Comparison of ENCODE assay signal across 16 cellular contexts in genomic region chr13:80962855-80963254, GRCh38.
DNase-seq lines count a peak whose midpoint lies in the region; ATAC-seq and TF ChIP-seq lines count a peak whose summit lies in the region.
"Had no signal": no experiment of that assay in that cellular context is flagged by ENCODE, and none has a peak within 500 bp of the region (broad histone marks: within the 10 kb centered on the region; RNA-seq: fewer than 3 reads in every experiment).

No MANE protein-coding gene starts in this region.

- H3K27ac ChIP-seq in A673 (ENCODE audit: low read depth, low read length, poor library complexity, severe bottlenecking) (no peak overlapping the region), SK-N-SH (ENCODE audit: low read depth in 2 of 2, low read length in 1 of 2) (peak overlapping the region; percentile 75 to 79; a peak in 3 of 4 replicates), heart right ventricle (no peak overlapping the region), colonic mucosa (no peak overlapping the region)
- H3K27ac ChIP-seq: thoracic aorta had no signal

- no peak overlapping the region for H3K4me2 ChIP-seq in SK-N-SH

- peak; percentile 29 for DNase-seq in A673 (ENCODE audit: low spot score)
- peak; percentile 11 to 72 for DNase-seq in HAP-1 (ENCODE audit: low spot score in 2 of 2)
- DNase-seq in SK-N-SH: no peak
- no peak for DNase-seq in heart right ventricle
- DNase-seq in colonic mucosa: no peak
- no peak for DNase-seq in stimulated activated CD4-positive, alpha-beta T cell treated with anti-CD3 and anti-CD28 coated beads, Interleukin-4, amount 100 ng/mL, for 1 hour
- no peak for DNase-seq in activated CD4-positive, alpha-beta T cell treated with anti-CD3 and anti-CD28 coated beads, Interleukin-2, amount 50 U/mL, for 48 hours
- no peak for DNase-seq in SIG-M5 treated with dmso at 0.1 percent for 504 hours (lab: John Stamatoyannopoulos, UW; ENCODE audit: unreplicated experiment)
- DNase-seq: activated effector memory CD4-positive, alpha-beta T cell treated with anti-CD3 and anti-CD28 coated beads, Interleukin-2, amount 50 U/mL, for 16 hours; amniotic stem cell; GDM1; IMR-90; NK-92 treated with Interleukin-12 subunit alpha and Interleukin-12 subunit beta, amount 100 ng/mL, for 24 hours had no signal

- H3K4me1 ChIP-seq in A673 (ENCODE audit: insufficient read depth, low read length, poor library complexity, severe bottlenecking) (no peaks in the 10 kb centered on the region), HAP-1 (peaks cover 7% of the 10 kb centered on the region), SK-N-SH (ENCODE audit: control insufficient read depth in 1 of 2, insufficient read depth in 2 of 2, low read depth in 1 of 2, low read length in 1 of 2) (peaks cover 0 to 3% of the 10 kb centered on the region in 2 experiments; a peak in 1 of 4 replicates), heart right ventricle (peaks cover 0 to 4% (median 0%) of the 10 kb centered on the region in 9 donors), colonic mucosa (no peaks in the 10 kb centered on the region)

- peak in 5 of 8 donors; percentile 33 to 69 (median 49) for ATAC-seq in heart right ventricle
- ATAC-seq: GM12878 had no signal

- TF ChIP-seq EP300 in SK-N-SH (IDR thresholded peaks at IDR 0.05; ENCODE audit: borderline replicate concordance in 1 of 2, low read depth in 1 of 2, low read length in 1 of 2): no peak

- no peaks in the 10 kb centered on the region for H3K36me3 ChIP-seq in A673 (ENCODE audit: insufficient read depth, low read length, poor library complexity, severe bottlenecking)
- no peaks in the 10 kb centered on the region for H3K36me3 ChIP-seq in HAP-1 (replicated peaks)
- H3K36me3 ChIP-seq in SK-N-SH (replicated peaks in 1 of 2; ENCODE audit: control insufficient read depth in 1 of 2, insufficient read depth in 2 of 2, low read length in 1 of 2): no peaks in the 10 kb centered on the region
- no peaks in the 10 kb centered on the region for H3K36me3 ChIP-seq in heart right ventricle
- no peaks in the 10 kb centered on the region for H3K36me3 ChIP-seq in colonic mucosa
- H3K36me3 ChIP-seq: thoracic aorta had no signal

- TF ChIP-seq RAD21 in SK-N-SH (IDR thresholded peaks at IDR 0.05; ENCODE audit: low read length): peak; percentile 36

- BruUV-seq in A673 (replicated peaks; lab: Mats Ljungman, UMichigan): no TSS peak

- WGBS in SK-N-SH (ENCODE audit: low lambda C conversion rate): 78% methylated on average over 1 of the region's 1 CpG
- 57 to 64% methylated on average over 1 of the region's 1 CpG for WGBS in heart right ventricle, 2 donors

- peaks cover 15% of the 10 kb centered on the region for H3F3A ChIP-seq in SK-N-SH (replicated peaks; ENCODE audit: insufficient read depth)

- intact Hi-C loops in A673 (cut with micrococcal nuclease; ENCODE audit: unreplicated experiment) (no loop called here), heart right ventricle (cut with DNase I) (no loop called here), colonic mucosa (cut with DNase I) (no loop called here)

- no peaks in the 10 kb centered on the region for H3K27me3 ChIP-seq in A673 (replicated peaks; ENCODE audit: insufficient read depth, low read depth, low read length, poor library complexity)
- no peaks in the 10 kb centered on the region; the same call in 1 of the 2 replicates for H3K27me3 ChIP-seq in HAP-1 (ENCODE audit: low read depth)
- no peaks in the 10 kb centered on the region for H3K27me3 ChIP-seq in SK-N-SH (ENCODE audit: insufficient read depth)
- no peaks in the 10 kb centered on the region for H3K27me3 ChIP-seq in heart right ventricle
- H3K27me3 ChIP-seq in colonic mucosa: no peaks in the 10 kb centered on the region

- H3K9ac ChIP-seq in SK-N-SH: 0 out of 2 replicates have a peak overlapping the region, but pooled peaks have one; percentile 16
- H3K9ac ChIP-seq in colonic mucosa (ENCODE audit: low read depth in 2 of 2, low read length in 2 of 2): no peak overlapping the region

- POLR2A ChIA-PET in A673 (lab: Charles Lee; ENCODE audit: low non-redundant PET): no interaction called here
- POLR2A ChIA-PET in SK-N-SH (lab: Yijun Ruan, JAX): no interaction called here

- in situ Hi-C loops in HAP-1 (cut with MboI; ENCODE audit: low sequenced_read_pairs): no loop called here

- H3K4me3 ChIP-seq in A673 (ENCODE audit: low read depth, low read length, poor library complexity, severe bottlenecking) (no peak overlapping the region), HAP-1 (no peak overlapping the region), SK-N-SH (ENCODE audit: low read depth in 2 of 2, low read length in 1 of 2) (no peak overlapping the region), heart right ventricle (no peak overlapping the region), colonic mucosa (no peak overlapping the region)
- H3K4me3 ChIP-seq: GM12878, lung, thoracic aorta had no signal

- no peaks in the 10 kb centered on the region for H3K9me3 ChIP-seq in A673 (ENCODE audit: low read depth, low read length, poor library complexity, severe bottlenecking)
- H3K9me3 ChIP-seq in HAP-1: no peaks in the 10 kb centered on the region
- no peaks in the 10 kb centered on the region for H3K9me3 ChIP-seq in SK-N-SH
- H3K9me3 ChIP-seq in heart right ventricle: no peaks in the 10 kb centered on the region
- H3K9me3 ChIP-seq in colonic mucosa: no peaks in the 10 kb centered on the region
- H3K9me3 ChIP-seq: thoracic aorta had no signal

- no peaks in the 10 kb centered on the region for H3K9me2 ChIP-seq in SK-N-SH

- CTCF ChIA-PET in A673 (lab: Charles Lee): no interaction called here
- CTCF ChIA-PET in SK-N-SH (lab: Yijun Ruan, JAX): no interaction called here

- no peaks in the 10 kb centered on the region for H4K20me1 ChIP-seq in SK-N-SH (ENCODE audit: insufficient read depth)

- no peaks in the 10 kb centered on the region for H3K79me2 ChIP-seq in SK-N-SH (ENCODE audit: insufficient read depth)

- H2AFZ ChIP-seq in SK-N-SH (ENCODE audit: low read depth): peak overlapping the region; percentile 54; the same call in 1 of the 2 replicates

- TF ChIP-seq CTCF in A673 (conservative IDR thresholded peaks at IDR 0.05; ENCODE audit: low read depth, low read length) (no peak), SK-N-SH (IDR thresholded peaks at IDR 0.05) (no peak; the same call in 1 of the 2 replicates), heart right ventricle (IDR thresholded peaks at IDR 0.05) (peak in 2 of 9 donors; percentile 9 to 25), colonic mucosa (IDR thresholded peaks at IDR 0.05) (no peak)

TF ChIP-seq in SK-N-SH, 30 proteins besides CTCF, POLR2A, EP300 and RAD21:
- TF ChIP-seq FOXM1 (IDR thresholded peaks at IDR 0.05; ENCODE audit: low read depth): no peak

Comparison
In these comparisons a context has a peak if more than half of its experiments do, and no peak if none do; other contexts are left out.
1. DNase-seq: peak in A673 (single experiment) and HAP-1 (2 of 2); none in SK-N-SH (single experiment), heart right ventricle (0 of 2), colonic mucosa (single experiment), stimulated activated CD4-positive, alpha-beta T cell treated with anti-CD3 and anti-CD28 coated beads, Interleukin-4, amount 100 ng/mL, for 1 hour (single experiment), activated CD4-positive, alpha-beta T cell treated with anti-CD3 and anti-CD28 coated beads, Interleukin-2, amount 50 U/mL, for 48 hours (0 of 2) and SIG-M5 treated with dmso at 0.1 percent for 504 hours (single experiment).
2. H3K27ac ChIP-seq: peak in SK-N-SH (2 of 2); none in A673 (single experiment), heart right ventricle (0 of 10) and colonic mucosa (single experiment).